9 cellular contexts compared by ENCODE assay signal in the genomic region with DNA sequence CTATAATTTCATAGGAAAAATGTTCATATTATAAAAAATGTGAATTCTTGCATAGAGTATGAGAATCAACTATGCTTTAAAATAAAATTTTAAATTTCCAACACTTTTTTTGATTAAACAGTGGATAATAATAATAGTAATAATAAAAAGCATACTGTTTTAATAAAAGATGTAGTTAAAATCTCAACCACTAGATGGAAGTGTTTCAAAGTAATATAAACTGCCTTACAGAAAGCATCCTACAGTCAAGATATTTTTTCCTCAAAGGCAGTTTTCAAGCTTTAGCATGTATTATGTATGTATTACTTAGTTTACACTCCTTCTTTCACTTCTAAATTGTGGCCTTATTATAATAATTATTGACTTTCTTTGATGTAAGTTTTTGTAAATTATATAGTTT.
DNase-seq lines count a peak whose midpoint lies in the region; ATAC-seq, FAIRE-seq and TF ChIP-seq lines count a peak whose summit lies in the region.
"Had no signal": no experiment of that assay in that cellular context is flagged by ENCODE, and none has a peak within 500 bp of the region (broad histone marks: within the 10 kb centered on the region; RNA-seq: fewer than 3 reads in every experiment).

No MANE protein-coding gene starts in this region.

- no peak overlapping the region for H3K4me3 Mint-ChIP-seq in endothelial cell (ENCODE audit: unreplicated experiment)

- peak; percentile 72 for TF ChIP-seq CTCF in endothelial cell (IDR thresholded peaks at IDR 0.05; ENCODE audit: unreplicated experiment)

- intact Hi-C loops in aorta (cut with DNase I): no loop called here

- H3K27ac ChIP-seq in aorta (ENCODE audit: low read depth in 1 of 2, low read length in 2 of 2): no peak overlapping the region

- ATAC-seq in GM18517 (IDR thresholded peaks at IDR 0.05; ENCODE audit: unreplicated experiment) (peak; percentile 50), HG02884 (IDR thresholded peaks at IDR 0.05; ENCODE audit: unreplicated experiment) (no peak), aorta (ENCODE audit: low FRiP score) (no peak)

- no peaks in the 10 kb centered on the region for H3K36me3 Mint-ChIP-seq in endothelial cell (ENCODE audit: low read depth, unreplicated experiment)

- H3K27me3 Mint-ChIP-seq in endothelial cell (ENCODE audit: unreplicated experiment): no peaks in the 10 kb centered on the region

- FAIRE-seq in A204.1 (lab: Jason Lieb, UNC): peak; percentile 95

- H3K4me3 ChIP-seq in H7 (ENCODE audit: insufficient read depth, low read depth, low read length) (no peak overlapping the region), aorta (ENCODE audit: low read length in 2 of 2) (no peak overlapping the region)

- no peaks in the 10 kb centered on the region for H3K4me1 Mint-ChIP-seq in endothelial cell (ENCODE audit: unreplicated experiment)

- H3K4me1 ChIP-seq in aorta (ENCODE audit: control insufficient read depth in 1 of 2, insufficient read depth in 2 of 2, low read length in 2 of 2): peaks cover 0 to 1% of the 10 kb centered on the region in 2 donors

- DNase-seq in NCI-H460 (ENCODE audit: extremely low read depth, low read depth): peak; percentile 29
- no peak for DNase-seq in endothelial cell (ENCODE audit: low spot score)
- DNase-seq in H7: no peak
- DNase-seq in NK-92 (lab: John Stamatoyannopoulos, UW; ENCODE audit: unreplicated experiment): no peak
- DNase-seq in aorta: no peak
- DNase-seq: Right ventricle myocardium superior had no signal

- H3K9me3 ChIP-seq in aorta (ENCODE audit: control insufficient read depth, low read length): no peaks in the 10 kb centered on the region

- peaks cover 12% of the 10 kb centered on the region for H3K9me3 Mint-ChIP-seq in endothelial cell (ENCODE audit: unreplicated experiment)

- no peaks in the 10 kb centered on the region for H3K36me3 ChIP-seq in H7 (replicated peaks; ENCODE audit: control insufficient read depth, insufficient read depth, low read length)
- H3K36me3 ChIP-seq in aorta (ENCODE audit: control insufficient read depth in 1 of 2, insufficient read depth in 2 of 2, low read length in 1 of 2): no peaks in the 10 kb centered on the region

- H3K27me3 ChIP-seq in H7 (ENCODE audit: control insufficient read depth, insufficient read depth, low read length): peaks cover 11% of the 10 kb centered on the region; the same call in 1 of the 2 replicates
- no peaks in the 10 kb centered on the region for H3K27me3 ChIP-seq in aorta (ENCODE audit: control insufficient read depth in 1 of 2, insufficient read depth in 2 of 2, low read length in 1 of 2)

- H3K27ac Mint-ChIP-seq in endothelial cell (ENCODE audit: unreplicated experiment): no peak overlapping the region
